Comparison of ENCODE assay signal across 25 cellular contexts in genomic region chr5:150023136-150023535, GRCh38. TPM values are rescaled to one million over a fixed set of nuclear protein-coding genes. Genes with fewer than 3 reads are reported as not detected.
A peak's percentile ranks its signal among the peaks of the same experiment; 100 is the strongest.
DNase-seq lines count a peak whose midpoint lies in the region; ATAC-seq, FAIRE-seq and TF ChIP-seq lines count a peak whose summit lies in the region.
"Had no signal": no experiment of that assay in that cellular context is flagged by ENCODE, and none has a peak within 500 bp of the region (broad histone marks: within the 10 kb centered on the region; RNA-seq: fewer than 3 reads in every experiment).

No MANE protein-coding gene starts in this region.

- no peak overlapping the region for H3K27ac Mint-ChIP-seq in stimulated activated memory B cell treated with anti-CD40 and anti-IgM and Interleukin-4, amounts not matched to agents 10 μg/mL and 1 μg/mL and 100 μg/mL, for 72 hours
- H3K27ac Mint-ChIP-seq: activated CD4-positive, alpha-beta T cell treated with anti-CD3 and anti-CD28 coated beads for 36 hours; progenitor cell of endocrine pancreas; T-helper 17 cell had no signal

- H4K20me1 ChIP-seq in keratinocyte (ENCODE audit: control insufficient read depth, extremely low read depth, insufficient read depth, low read length) = no peaks in the 10 kb centered on the region

- H3K4me1 ChIP-seq in heart left ventricle (peaks cover 5 to 54% (median 40%) of the 10 kb centered on the region in 12 donors), keratinocyte (ENCODE audit: control insufficient read depth, extremely low read depth, insufficient read depth, low read length) (peaks cover 40% of the 10 kb centered on the region)

- no peaks in the 10 kb centered on the region for H3K27me3 Mint-ChIP-seq in stimulated activated memory B cell treated with anti-CD40 and anti-IgM and Interleukin-4, amounts not matched to agents 10 μg/mL and 1 μg/mL and 100 μg/mL, for 72 hours
- H3K27me3 Mint-ChIP-seq: activated CD4-positive, alpha-beta T cell treated with anti-CD3 and anti-CD28 coated beads for 36 hours; progenitor cell of endocrine pancreas; T-helper 17 cell had no signal

- TF ChIP-seq CTCF in heart left ventricle (IDR thresholded peaks at IDR 0.05) = no peak
- no peak for TF ChIP-seq CTCF in brain microvascular endothelial cell (IDR thresholded peaks at IDR 0.05; ENCODE audit: low read depth, low read length, missing control alignments)
- no peak for TF ChIP-seq CTCF in keratinocyte (optimal IDR thresholded peaks at IDR 0.05 in 1 of 3, IDR thresholded peaks at IDR 0.05 in 1 of 3, conservative IDR thresholded peaks at IDR 0.05 in 1 of 3; ENCODE audit: extremely low read depth in 1 of 3, insufficient read depth in 2 of 3, low read length in 3 of 3)

- ATAC-seq in heart left ventricle = no peak
- ATAC-seq in left cardiac atrium = no peak
- ATAC-seq in stimulated activated memory B cell treated with anti-CD40 and anti-IgM and Interleukin-4, amounts not matched to agents 10 μg/mL and 1 μg/mL and 100 μg/mL, for 72 hours = no peak
- ATAC-seq: activated CD4-positive, alpha-beta T cell treated with anti-CD3 and anti-CD28 coated beads for 36 hours; activated T-cell treated with anti-CD3 and anti-CD28 coated beads, Interleukin-2, amount 50 U/mL, for 4 hours; mucosa of descending colon; T-helper 17 cell had no signal

- in situ Hi-C loops in brain microvascular endothelial cell (cut with HindIII; ENCODE audit: low pct_ligation_motif_present, low sequenced_read_pairs) = no loop called here

- dilution Hi-C loops in keratinocyte (cut with MboI; ENCODE audit: extremely low pct_ligation_motif_present, low sequenced_read_pairs) = no loop called here

- WGBS in heart left ventricle, 4 donors = 94 to 100% (median 98%) methylated on average over 1 of the region's 1 CpG

- no peaks in the 10 kb centered on the region for H3K27me3 ChIP-seq in heart left ventricle
- no peaks in the 10 kb centered on the region for H3K27me3 ChIP-seq in brain microvascular endothelial cell (replicated peaks)
- no peaks in the 10 kb centered on the region for H3K27me3 ChIP-seq in keratinocyte (ENCODE audit: control insufficient read depth, extremely low read depth, insufficient read depth, low read length)
- H3K27me3 ChIP-seq: tibial nerve had no signal

- peak overlapping the region; percentile 53 to 81 (median 68) for H3K27ac ChIP-seq in heart left ventricle
- peak overlapping the region; percentile 2 for H3K27ac ChIP-seq in brain microvascular endothelial cell
- H3K27ac ChIP-seq in keratinocyte (ENCODE audit: control insufficient read depth, insufficient read depth, low read length) = peak overlapping the region; percentile 83
- H3K27ac ChIP-seq: A549 had no signal

- DNase-seq in heart left ventricle = no peak
- DNase-seq in left cardiac atrium = no peak
- DNase-seq in brain microvascular endothelial cell = no peak
- DNase-seq in keratinocyte (ENCODE audit: low read depth, low spot score) = no peak
- no peak for DNase-seq in cerebellar nuclear complex (lab: John Stamatoyannopoulos, UW)
- no peak for DNase-seq in HPDE6-E6E7 (ENCODE audit: extremely low spot score)
- DNase-seq in SKM-1 (lab: John Stamatoyannopoulos, UW; ENCODE audit: unreplicated experiment) = no peak
- DNase-seq: activated CD4-positive, alpha-beta T cell treated with anti-CD3 and anti-CD28 coated beads for 36 hours; activated naive CD4-positive, alpha-beta T cell treated with Interleukin-2 at 50 U/mL for 16 hours; activated T-cell treated with anti-CD3 and anti-CD28 coated beads, Interleukin-2, amount 50 U/mL, for 4 hours; effector CD4-positive, alpha-beta T cell; KBM-7; mucosa of descending colon; NCI-H1930; NCI-H2227 treated with DMSO at 0.1 percent for 48 hours; NCI-H774; stimulated activated CD4-positive, alpha-beta T cell treated with anti-CD3 and anti-CD28 coated beads, Interleukin-2, amount 100 ng/mL, for 24 hours; stimulated activated naive CD4-positive, alpha-beta T cell; T-helper 17 cell had no signal

- H3K36me3 Mint-ChIP-seq in stimulated activated memory B cell treated with anti-CD40 and anti-IgM and Interleukin-4, amounts not matched to agents 10 μg/mL and 1 μg/mL and 100 μg/mL, for 72 hours = peaks cover 78% of the 10 kb centered on the region

- peaks cover 9 to 100% (median 87%) of the 10 kb centered on the region in 9 donors for H3K36me3 ChIP-seq in heart left ventricle
- H3K36me3 ChIP-seq in brain microvascular endothelial cell (replicated peaks) = peaks cover 65% of the 10 kb centered on the region
- peaks cover 35 to 52% of the 10 kb centered on the region in 2 experiments for H3K36me3 ChIP-seq in keratinocyte (ENCODE audit: control insufficient read depth in 2 of 2, extremely low read depth in 1 of 2, insufficient read depth in 2 of 2, low read length in 2 of 2)

- H3K4me2 ChIP-seq in keratinocyte (ENCODE audit: control insufficient read depth, extremely low read depth, insufficient read depth, low read depth, low read length) = peak overlapping the region; percentile 84

- no peak overlapping the region for H2AFZ ChIP-seq in keratinocyte (ENCODE audit: control insufficient read depth, low read length)

- no peaks in the 10 kb centered on the region for H3K9me3 Mint-ChIP-seq in stimulated activated memory B cell treated with anti-CD40 and anti-IgM and Interleukin-4, amounts not matched to agents 10 μg/mL and 1 μg/mL and 100 μg/mL, for 72 hours
- H3K9me3 Mint-ChIP-seq: activated T-cell treated with anti-CD3 and anti-CD28 coated beads, Interleukin-2, amount 50 U/mL, for 4 hours; neural crest cell had no signal

- FAIRE-seq in keratinocyte (lab: Jason Lieb, UNC) = no peak
- FAIRE-seq: A549 had no signal

- no peak overlapping the region for H3K4me3 Mint-ChIP-seq in stimulated activated memory B cell treated with anti-CD40 and anti-IgM and Interleukin-4, amounts not matched to agents 10 μg/mL and 1 μg/mL and 100 μg/mL, for 72 hours
- H3K4me3 Mint-ChIP-seq: activated CD4-positive, alpha-beta T cell treated with anti-CD3 and anti-CD28 coated beads for 36 hours; activated T-cell treated with anti-CD3 and anti-CD28 coated beads, Interleukin-2, amount 50 U/mL, for 4 hours; neural crest cell; T-helper 17 cell had no signal

- H3K9me3 ChIP-seq in heart left ventricle (no peaks in the 10 kb centered on the region), keratinocyte (ENCODE audit: control insufficient read depth, low read depth, low read length) (no peaks in the 10 kb centered on the region)
- H3K9me3 ChIP-seq: A549, mucosa of descending colon, tibial nerve had no signal

- peaks cover 24% of the 10 kb centered on the region for H3K79me2 ChIP-seq in keratinocyte (ENCODE audit: control insufficient read depth, insufficient read depth, low read length)

- intact Hi-C loops in heart left ventricle (cut with DNase I) (loop anchor here in 7 of 10 donors (5.0 to 10.0 kb wide), 4 partner anchors 192 to 412 kb away; partner anchors contain the start of gene TCOF1 (in 1 of the 7)), left cardiac atrium (cut with DNase I) (loop anchor here in 1 of 2 donors (10.0 kb wide), 1 partner anchor 192 kb away; no protein-coding TSS in a partner anchor)

- no peak for TF ChIP-seq POLR2A in heart left ventricle (IDR thresholded peaks at IDR 0.05)

- H3K9ac ChIP-seq in keratinocyte (ENCODE audit: control insufficient read depth, extremely low read depth, insufficient read depth, low read length) = no peak overlapping the region

- H3K9me1 ChIP-seq in keratinocyte (ENCODE audit: control insufficient read depth, extremely low read depth, insufficient read depth, low read length) = no peaks in the 10 kb centered on the region

- H3K4me1 Mint-ChIP-seq in stimulated activated memory B cell treated with anti-CD40 and anti-IgM and Interleukin-4, amounts not matched to agents 10 μg/mL and 1 μg/mL and 100 μg/mL, for 72 hours = peaks cover 6% of the 10 kb centered on the region

- H3K4me3 ChIP-seq in heart left ventricle (no peak overlapping the region), brain microvascular endothelial cell (ENCODE audit: low read depth, low read length) (no peak overlapping the region), keratinocyte (ENCODE audit: control insufficient read depth in 2 of 3, extremely low read depth in 1 of 3, insufficient read depth in 2 of 3, low read depth in 1 of 3, low read length in 3 of 3) (no peak overlapping the region)
- H3K4me3 ChIP-seq: A549, mucosa of descending colon, skin epidermis, tibial nerve had no signal

RNA-seq across cellular contexts. Expression of gene HMGXB3, which starts 22.6 kb away (rescaled TPM):
- total RNA-seq in heart left ventricle = 10 to 100 TPM; 12.4 to 25.9 (median 17.5) TPM
- polyA plus RNA-seq in heart left ventricle = 10 to 100 TPM; 10.7 to 18.8 TPM
- total RNA-seq in left cardiac atrium = 10 to 100 TPM; 14.1 to 22.1 TPM
- polyA plus RNA-seq in keratinocyte = 37.8 to 39.4 TPM (median 38.6 TPM) in 3 replicates
- polyA plus RNA-seq in keratinocyte (2011; ENCODE audit: low read depth) = 19.4 TPM
- 29.2 and 29.7 TPM in 2 replicates for polyA plus RNA-seq in keratinocyte (2011; cell fraction: cytosol; rRNA removed)
- 89.4 and 108 TPM in 2 replicates for polyA plus RNA-seq in keratinocyte (2011; cell fraction: nucleus; rRNA removed)
- 16.1 and 27.2 TPM in 2 replicates for polyA plus RNA-seq in keratinocyte (2012; ENCODE audit: low replicate concordance)
- polyA minus RNA-seq in keratinocyte = 64.6 to 78.4 TPM (median 68.0 TPM) in 3 replicates
- polyA minus RNA-seq in keratinocyte (2011; cell fraction: cytosol; rRNA and poly(A)+ RNA removed) = 41.6 TPM
- polyA minus RNA-seq in keratinocyte (2011; cell fraction: nucleus; rRNA and poly(A)+ RNA removed) = 56.6 and 84.9 TPM in 2 replicates

RNA-seq across cellular contexts. Expression of gene TIGD6, which starts 22.7 kb away (rescaled TPM):
- total RNA-seq in heart left ventricle (1 to 10 TPM; 1.3 to 4.3 (median 2.6) TPM), left cardiac atrium (1 to 10 TPM; 3.3 to 4.1 TPM)
- polyA plus RNA-seq in heart left ventricle (1 to 10 TPM; 2.3 to 3.0 TPM), keratinocyte (3.9 to 4.1 TPM (median 4.1 TPM) in 3 replicates)
- polyA plus RNA-seq in keratinocyte (2011; ENCODE audit: low read depth) = 1.5 TPM
- polyA plus RNA-seq in keratinocyte (2011; cell fraction: cytosol; rRNA removed) = 3.1 and 4.7 TPM in 2 replicates
- 4.1 and 5.3 TPM in 2 replicates for polyA plus RNA-seq in keratinocyte (2011; cell fraction: nucleus; rRNA removed)
- 3.0 and 3.2 TPM in 2 replicates for polyA plus RNA-seq in keratinocyte (2012; ENCODE audit: low replicate concordance)
- polyA minus RNA-seq in keratinocyte = 6.5 to 10.5 TPM (median 8.9 TPM) in 3 replicates
- 3.8 TPM for polyA minus RNA-seq in keratinocyte (2011; cell fraction: cytosol; rRNA and poly(A)+ RNA removed)
- 2.2 and 5.0 TPM in 2 replicates for polyA minus RNA-seq in keratinocyte (2011; cell fraction: nucleus; rRNA and poly(A)+ RNA removed)

Comparison
In these comparisons a context has a peak if more than half of its experiments do, and no peak if none do; other contexts are left out.
1. H3K27ac ChIP-seq: peak in every context shown above with its lines; median percentile 83 in keratinocyte; 68 in heart left ventricle; 2 in brain microvascular endothelial cell.